Comparison of ENCODE assay signal across 19 cellular contexts in the genomic region with DNA sequence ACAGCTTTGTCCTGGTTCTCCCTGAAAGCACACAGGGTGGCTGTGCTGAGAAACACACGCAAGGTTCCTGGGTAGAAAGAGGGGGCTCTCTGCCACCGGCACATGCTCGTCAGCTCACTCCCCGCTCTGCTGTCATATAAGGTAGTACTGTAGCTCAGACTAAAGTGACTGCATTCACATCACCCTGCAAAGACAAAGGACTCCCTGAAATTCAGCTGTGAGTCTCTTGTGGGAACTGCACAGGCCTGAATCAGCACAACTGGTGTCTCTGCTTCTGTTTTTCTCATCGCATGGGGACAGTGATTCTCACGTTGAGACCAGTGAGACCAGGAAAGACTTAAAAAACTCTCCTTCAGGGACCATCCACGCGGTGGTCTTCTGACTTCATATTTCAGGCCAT.
"Had no signal": no experiment of that assay in that cellular context is flagged by ENCODE, and none has a peak within 500 bp of the region (broad histone marks: within the 10 kb centered on the region; RNA-seq: fewer than 3 reads in every experiment).

No MANE protein-coding gene starts in this region.

- H3K27me3 Mint-ChIP-seq: activated naive CD4-positive, alpha-beta T cell treated with anti-CD3 and anti-CD28 coated beads, Interleukin-2, amount 50 U/mL, for 24 hours; central memory CD8-positive, alpha-beta T cell; T-cell; type B pancreatic cell had no signal

- H3K36me3 ChIP-seq: prostate gland had no signal

- H3K9ac ChIP-seq: SK-N-SH had no signal

- H3K4me3 Mint-ChIP-seq: activated naive CD4-positive, alpha-beta T cell treated with anti-CD3 and anti-CD28 coated beads, Interleukin-2, amount 50 U/mL, for 24 hours; central memory CD8-positive, alpha-beta T cell; T-cell; type B pancreatic cell had no signal

- H3K27me3 ChIP-seq: body of pancreas, heart right ventricle, right lobe of liver, spleen had no signal

- H3K9me3 Mint-ChIP-seq: activated naive CD4-positive, alpha-beta T cell treated with anti-CD3 and anti-CD28 coated beads, Interleukin-2, amount 50 U/mL, for 24 hours; central memory CD8-positive, alpha-beta T cell; T-cell; type B pancreatic cell had no signal

- H3K4me3 ChIP-seq: body of pancreas, heart right ventricle, lung, prostate gland, right lobe of liver, spleen had no signal

- ATAC-seq: body of pancreas, left cardiac atrium, T-cell had no signal

- FAIRE-seq: frontal cortex had no signal

- H3K27ac Mint-ChIP-seq: activated naive CD4-positive, alpha-beta T cell treated with anti-CD3 and anti-CD28 coated beads, Interleukin-2, amount 50 U/mL, for 24 hours; T-cell had no signal

- H3K4me2 ChIP-seq: SK-N-SH had no signal

- H3K4me1 Mint-ChIP-seq: central memory CD8-positive, alpha-beta T cell had no signal

- H3K27ac ChIP-seq: body of pancreas, spleen had no signal

- DNase-seq: activated CD4-positive, alpha-beta T cell treated with anti-CD3 and anti-CD28 coated beads for 1 hour; activated CD4-positive, alpha-beta T cell treated with anti-CD3 and anti-CD28 coated beads, Interleukin-2, amount 50 U/mL, for 4 hours; activated T-cell treated with anti-CD3 and anti-CD28 coated beads, Interleukin-2, amount 50 U/mL, for 1 hour; amniotic stem cell; body of pancreas; heart right ventricle; left cardiac atrium; right lobe of liver; SK-N-SH; spleen; stimulated activated CD4-positive, alpha-beta T cell treated with anti-CD3 and anti-CD28 coated beads, Interleukin-1b, Interleukin-23, amount 100 ng/mL, for 48 hours; T-cell; T-helper 9 cell had no signal

- H3K9me3 ChIP-seq: body of pancreas, heart right ventricle, prostate gland, right lobe of liver, SK-N-SH, spleen had no signal
